ENCODE assay signal across 8 cellular contexts in genomic region chr10:29646238-29646902, GRCh38. TPM values are rescaled to one million over a fixed set of nuclear protein-coding genes. Genes with fewer than 3 reads are reported as not detected.
A peak's percentile ranks its signal among the peaks of the same experiment; 100 is the strongest.
DNase-seq lines count a peak whose midpoint lies in the region; ATAC-seq and TF ChIP-seq lines count a peak whose summit lies in the region.

No MANE protein-coding gene starts in this region.

- in situ Hi-C loops in ACHN (cut with HindIII; ENCODE audit: low pct_ligation_motif_present, low pct_unique_long_range_greater_than_20kb, low sequenced_read_pairs): no loop called here

- intact Hi-C loops in Right ventricle myocardium inferior (cut with DNase I): no loop called here
- intact Hi-C loops in cardiac septum (cut with DNase I): loop anchor here (10.0 kb wide), 1 partner anchor 208 kb away; no protein-coding TSS in a partner anchor
- intact Hi-C loops in Right ventricle myocardium superior (cut with DNase I): no loop called here

- no peak overlapping the region for H3K27ac ChIP-seq in WERI-Rb-1
- peak overlapping the region; percentile 90 for H3K27ac ChIP-seq in subcutaneous abdominal adipose tissue (ENCODE audit: low read depth, low read length)

- H3K9ac ChIP-seq in subcutaneous abdominal adipose tissue (ENCODE audit: low read length in 5 of 5): peak overlapping the region in 2 of 5 donors; percentile 23 to 68

- H3K4me3 ChIP-seq in WERI-Rb-1 (ENCODE audit: low read depth, low read length) (no peak overlapping the region), subcutaneous abdominal adipose tissue (ENCODE audit: low read depth in 1 of 5, low read length in 5 of 5) (peak overlapping the region in 3 of 5 donors; percentile 3 to 34 (median 19))

- peaks cover 10 to 59% (median 45%) of the 10 kb centered on the region in 5 donors for H3K4me1 ChIP-seq in subcutaneous abdominal adipose tissue (ENCODE audit: control insufficient read depth in 5 of 5, insufficient read depth in 5 of 5, low read length in 5 of 5)

- ATAC-seq in Right ventricle myocardium inferior: peak; percentile 45
- ATAC-seq in Right ventricle myocardium superior (ENCODE audit: poor library complexity): peak; percentile 22
- ATAC-seq in HG03571 (IDR thresholded peaks at IDR 0.05; ENCODE audit: unreplicated experiment): no peak

- H3K36me3 ChIP-seq in WERI-Rb-1 (no peaks in the 10 kb centered on the region), subcutaneous abdominal adipose tissue (ENCODE audit: control insufficient read depth in 5 of 5, insufficient read depth in 5 of 5, low read length in 5 of 5) (no peaks in the 10 kb centered on the region)

- DNase-seq in Right ventricle myocardium inferior (ENCODE audit: missing footprints) (no peak), cardiac septum (ENCODE audit: low spot score) (no peak), WERI-Rb-1 (peak; percentile 69), Right ventricle myocardium superior (no peak), NCI-H1092 (lab: John Stamatoyannopoulos, UW) (no peak), ACHN (no peak)

- no peak for TF ChIP-seq CTCF in WERI-Rb-1 (IDR thresholded peaks at IDR 0.05; ENCODE audit: low read depth, low read length)

- no peaks in the 10 kb centered on the region for H3K9me3 ChIP-seq in WERI-Rb-1 (ENCODE audit: severe bottlenecking)
- H3K9me3 ChIP-seq in subcutaneous abdominal adipose tissue (ENCODE audit: control insufficient read depth in 5 of 5, low read length in 5 of 5): no peaks in the 10 kb centered on the region

- H3K27me3 ChIP-seq in WERI-Rb-1 (ENCODE audit: insufficient read depth, low read depth, severe bottlenecking): no peaks in the 10 kb centered on the region
- H3K27me3 ChIP-seq in subcutaneous abdominal adipose tissue (ENCODE audit: control insufficient read depth in 5 of 5, insufficient read depth in 4 of 5, low read length in 5 of 5): no peaks in the 10 kb centered on the region

RNA-seq across cellular contexts. Expression of gene SVIL, which starts 11.6 kb away (rescaled TPM):
- total RNA-seq in Right ventricle myocardium inferior (327 TPM), cardiac septum (518 TPM), Right ventricle myocardium superior (298 TPM)
